ENCODE assay signal across 23 cellular contexts in the genomic region with DNA sequence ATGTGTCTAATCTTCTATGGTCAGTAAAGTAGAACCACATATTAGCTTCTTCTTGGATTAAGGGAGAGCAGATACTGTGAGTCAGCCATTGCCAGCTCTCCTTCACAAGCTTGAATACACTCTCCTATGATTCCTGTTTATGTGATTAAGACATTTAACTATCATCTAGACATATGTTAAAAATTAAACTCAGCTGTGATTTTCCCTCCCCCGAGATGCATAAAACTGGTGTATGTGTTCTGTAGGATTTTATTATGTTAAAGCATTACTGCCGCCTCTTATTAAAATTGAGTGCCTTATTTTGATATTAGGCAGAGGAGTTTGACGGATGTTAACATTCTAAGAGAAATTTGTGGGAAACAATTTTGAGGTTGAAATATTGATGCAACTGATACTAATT.
DNase-seq lines count a peak whose midpoint lies in the region; ATAC-seq and TF ChIP-seq lines count a peak whose summit lies in the region.
"Had no signal": no experiment of that assay in that cellular context is flagged by ENCODE, and none has a peak within 500 bp of the region (broad histone marks: within the 10 kb centered on the region; RNA-seq: fewer than 3 reads in every experiment).

No MANE protein-coding gene starts in this region.

- intact Hi-C loops in vagina (cut with DNase I), result no loop called here

- ATAC-seq in RWPE2 (ENCODE audit: low read depth) (no peak), GM18861 (IDR thresholded peaks at IDR 0.05; ENCODE audit: unreplicated experiment) (no peak)
- no peak for ATAC-seq in activated T-cell treated with anti-CD3 and anti-CD28 coated beads, Interleukin-2, amount 50 U/mL, for 4 hours
- ATAC-seq: effector memory CD8-positive, alpha-beta T cell had no signal

- TF ChIP-seq POLR2A in vagina (IDR thresholded peaks at IDR 0.05), result no peak

- H3K27ac ChIP-seq in RWPE2 (ENCODE audit: poor library complexity, severe bottlenecking), result peak overlapping the region; percentile 69
- H3K27ac ChIP-seq in vagina, result no peak overlapping the region
- H3K27ac ChIP-seq: C4-2B, HL-60, RWPE1, tibial artery, VCaP had no signal

- H3K36me3 ChIP-seq in RWPE2 (ENCODE audit: low read depth), result no peaks in the 10 kb centered on the region
- no peaks in the 10 kb centered on the region for H3K36me3 ChIP-seq in vagina
- H3K36me3 ChIP-seq: tibial artery had no signal

- DNase-seq in GM04504 (ENCODE audit: low read depth), result peak; percentile 22
- DNase-seq in RWPE2 (ENCODE audit: low spot score), result no peak
- DNase-seq in fibroblast of gingiva (ENCODE audit: low read depth), result peak; percentile 30
- DNase-seq in vagina (ENCODE audit: extremely low spot score in 2 of 2), result no peak
- no peak for DNase-seq in activated T-cell treated with anti-CD3 and anti-CD28 coated beads, Interleukin-2, amount 50 U/mL, for 4 hours
- no peak for DNase-seq in NCI-H748 treated with DMSO at 0.1 percent for 48 hours (lab: John Stamatoyannopoulos, UW)
- DNase-seq: activated naive CD4-positive, alpha-beta T cell treated with Interleukin-2 at 50 U/mL for 16 hours; effector memory CD8-positive, alpha-beta T cell; foreskin melanocyte; MV-4-11; NCI-H2029; nephron progenitor cell; posterior cingulate gyrus; stimulated activated CD4-positive, alpha-beta T cell treated with anti-CD3 and anti-CD28 coated beads, Interleukin-1b, Interleukin-23, amount 100 ng/mL, for 48 hours; stimulated activated naive CD4-positive, alpha-beta T cell; T-helper 1 cell; tibial artery had no signal

- TF ChIP-seq CTCF in RWPE2 (IDR thresholded peaks at IDR 0.05; ENCODE audit: poor library complexity, severe bottlenecking), result no peak
- TF ChIP-seq CTCF in vagina (IDR thresholded peaks at IDR 0.05), result no peak

- no peaks in the 10 kb centered on the region for H3K36me3 Mint-ChIP-seq in activated T-cell treated with anti-CD3 and anti-CD28 coated beads, Interleukin-2, amount 50 U/mL, for 4 hours (ENCODE audit: insufficient read depth)
- H3K36me3 Mint-ChIP-seq: mesothelial cell of epicardium had no signal

- H3K4me1 Mint-ChIP-seq in activated T-cell treated with anti-CD3 and anti-CD28 coated beads, Interleukin-2, amount 50 U/mL, for 4 hours (ENCODE audit: low read depth), result no peaks in the 10 kb centered on the region
- H3K4me1 Mint-ChIP-seq: nephron progenitor cell had no signal

- H3K4me3 ChIP-seq in RWPE2 (ENCODE audit: severe bottlenecking) (no peak overlapping the region), vagina (no peak overlapping the region)
- H3K4me3 ChIP-seq: tibial artery had no signal

- peaks cover 2% of the 10 kb centered on the region for H3K27me3 Mint-ChIP-seq in activated T-cell treated with anti-CD3 and anti-CD28 coated beads, Interleukin-2, amount 50 U/mL, for 4 hours (ENCODE audit: low read depth)

- H3K9me3 Mint-ChIP-seq in activated T-cell treated with anti-CD3 and anti-CD28 coated beads, Interleukin-2, amount 50 U/mL, for 4 hours, result no peaks in the 10 kb centered on the region

- H3K4me3 Mint-ChIP-seq in activated T-cell treated with anti-CD3 and anti-CD28 coated beads, Interleukin-2, amount 50 U/mL, for 4 hours, result no peak overlapping the region
- H3K4me3 Mint-ChIP-seq: effector memory CD8-positive, alpha-beta T cell; mesothelial cell of epicardium; nephron progenitor cell had no signal

- H3K27me3 ChIP-seq in RWPE2 (ENCODE audit: insufficient read depth, poor library complexity, severe bottlenecking) (no peaks in the 10 kb centered on the region), vagina (no peaks in the 10 kb centered on the region)
- H3K27me3 ChIP-seq: tibial artery had no signal

- H3K9me3 ChIP-seq in RWPE2 (ENCODE audit: severe bottlenecking) (no peaks in the 10 kb centered on the region), vagina (no peaks in the 10 kb centered on the region)
- H3K9me3 ChIP-seq: tibial artery had no signal

- H3K4me1 ChIP-seq in RWPE2 (ENCODE audit: insufficient read depth, poor library complexity, severe bottlenecking) (peaks cover 27% of the 10 kb centered on the region), vagina (peaks cover 6% of the 10 kb centered on the region)
- H3K4me1 ChIP-seq: tibial artery had no signal

Comparison
In these comparisons a context has a peak if more than half of its experiments do, and no peak if none do; other contexts are left out.
1. DNase-seq: peak in GM04504 (single experiment) and fibroblast of gingiva (single experiment); none in RWPE2 (single experiment), vagina (0 of 2), activated T-cell treated with anti-CD3 and anti-CD28 coated beads, Interleukin-2, amount 50 U/mL, for 4 hours (single experiment) and NCI-H748 treated with DMSO at 0.1 percent for 48 hours (single experiment).